In genomic region chr4:17636696-17637351, GRCh38 we compare ENCODE assay signal across 1 cellular context.
TF ChIP-seq lines count a peak whose summit lies in the region.

No MANE protein-coding gene starts in this region.

TF ChIP-seq in K562, 482 proteins besides CTCF, POLR2A, EP300 and RAD21 (continued from another document and continues in another):
- TF ChIP-seq LCOR (CRISPR knock-in tag; IDR thresholded peaks at IDR 0.05) (no peak), POLR3A (IDR thresholded peaks at IDR 0.05; ENCODE audit: borderline replicate concordance, extremely low read depth, insufficient read depth, insufficient read length) (no peak), EWSR1 (IDR thresholded peaks at IDR 0.05; ENCODE audit: borderline replicate concordance, low read depth, partially characterized antibody) (no peak), ZNF263 (CRISPR knock-in tag; IDR thresholded peaks at IDR 0.05; ENCODE audit: borderline replicate concordance) (no peak), NCOA6 (IDR thresholded peaks at IDR 0.05) (no peak), ZNF197 (CRISPR knock-in tag; IDR thresholded peaks at IDR 0.05; ENCODE audit: low read depth) (no peak), ZNF239 (CRISPR knock-in tag; IDR thresholded peaks at IDR 0.05) (no peak), SRSF9 (IDR thresholded peaks at IDR 0.05; ENCODE audit: borderline replicate concordance, low read depth, low read length) (no peak), CREBBP (IDR thresholded peaks at IDR 0.05; ENCODE audit: low read depth, low read length) (no peak), SRF (CRISPR knock-in tag; IDR thresholded peaks at IDR 0.05) (no peak), HCFC1 (IDR thresholded peaks at IDR 0.05; ENCODE audit: low read depth, low read length) (0 out of 2 replicates have a peak, but pooled peaks have one; percentile 17), PTRF (tag; IDR thresholded peaks at IDR 0.05) (no peak), MAX (CRISPR knock-in tag; IDR thresholded peaks at IDR 0.05) (no peak), TAL1 (IDR thresholded peaks at IDR 0.05) (no peak), GABPA (tag; conservative IDR thresholded peaks at IDR 0.05; ENCODE audit: low read depth) (no peak), ETV5 (CRISPR knock-in tag; IDR thresholded peaks at IDR 0.05; ENCODE audit: low read depth) (no peak), FOSL1 (tag; conservative IDR thresholded peaks at IDR 0.05) (no peak), KAT8 (IDR thresholded peaks at IDR 0.05; ENCODE audit: low read depth) (no peak), HDAC8 (tag; IDR thresholded peaks at IDR 0.05) (no peak), TAF7 (tag; IDR thresholded peaks at IDR 0.05) (no peak), ZNF785 (CRISPR knock-in tag; IDR thresholded peaks at IDR 0.05) (no peak), ZNF75A (CRISPR knock-in tag; IDR thresholded peaks at IDR 0.05) (no peak), ZNF398 (CRISPR knock-in tag; IDR thresholded peaks at IDR 0.05) (no peak), MYNN (IDR thresholded peaks at IDR 0.05) (peak; percentile 33; the same call in 1 of the 2 replicates), MYNN (CRISPR knock-in tag; IDR thresholded peaks at IDR 0.05) (no peak), PRMT5 (CRISPR knock-in tag; IDR thresholded peaks at IDR 0.05) (no peak), ZNF79 (CRISPR knock-in tag; IDR thresholded peaks at IDR 0.05; ENCODE audit: low read depth) (no peak), POLR2B (IDR thresholded peaks at IDR 0.05; ENCODE audit: low read depth, partially characterized antibody) (no peak), ZNF174 (CRISPR knock-in tag; IDR thresholded peaks at IDR 0.05) (no peak), NFE2L1 (tag; IDR thresholded peaks at IDR 0.05; ENCODE audit: borderline replicate concordance, low read depth) (no peak), TARDBP (IDR thresholded peaks at IDR 0.05) (0 out of 2 replicates have a peak, but pooled peaks have one; percentile 18), XRCC5 (IDR thresholded peaks at IDR 0.05; ENCODE audit: low read depth, low read length) (no peak), ZNF778 (CRISPR knock-in tag; IDR thresholded peaks at IDR 0.05) (no peak), GABPB1 (CRISPR knock-in tag; IDR thresholded peaks at IDR 0.05) (no peak), MAFK (IDR thresholded peaks at IDR 0.05; ENCODE audit: low read length) (no peak), MNT (conservative IDR thresholded peaks at IDR 0.05) (no peak), LARP7 (IDR thresholded peaks at IDR 0.05) (no peak), MITF (IDR thresholded peaks at IDR 0.05) (no peak), MYC (IDR thresholded peaks at IDR 0.05; ENCODE audit: low read depth, low read length) (no peak), MYC (CRISPR knock-in tag; IDR thresholded peaks at IDR 0.05; ENCODE audit: borderline replicate concordance, low read depth) (no peak), ZNF354B (CRISPR knock-in tag; IDR thresholded peaks at IDR 0.05) (no peak), POLR2G (IDR thresholded peaks at IDR 0.05; ENCODE audit: low read depth, low read length) (peak; percentile 50; the same call in 1 of the 2 replicates), NCOR1 (IDR thresholded peaks at IDR 0.05) (no peak), ZSCAN29 (IDR thresholded peaks at IDR 0.05) (no peak), SMC3 (conservative IDR thresholded peaks at IDR 0.05; ENCODE audit: insufficient read depth, low read depth, low read length) (peak; percentile 58), ETV6 (IDR thresholded peaks at IDR 0.05; ENCODE audit: borderline replicate concordance in 1 of 2, low read depth in 2 of 2, low read length in 1 of 2) (no peak), ETV6 (CRISPR knock-in tag; IDR thresholded peaks at IDR 0.05; ENCODE audit: borderline replicate concordance) (no peak), SLC30A9 (CRISPR knock-in tag; IDR thresholded peaks at IDR 0.05) (no peak), ZKSCAN3 (CRISPR knock-in tag; IDR thresholded peaks at IDR 0.05) (no peak), KLF1 (tag; IDR thresholded peaks at IDR 0.05) (no peak), E2F3 (CRISPR knock-in tag; IDR thresholded peaks at IDR 0.05) (no peak)
- TF ChIP-seq, protein P1, sequence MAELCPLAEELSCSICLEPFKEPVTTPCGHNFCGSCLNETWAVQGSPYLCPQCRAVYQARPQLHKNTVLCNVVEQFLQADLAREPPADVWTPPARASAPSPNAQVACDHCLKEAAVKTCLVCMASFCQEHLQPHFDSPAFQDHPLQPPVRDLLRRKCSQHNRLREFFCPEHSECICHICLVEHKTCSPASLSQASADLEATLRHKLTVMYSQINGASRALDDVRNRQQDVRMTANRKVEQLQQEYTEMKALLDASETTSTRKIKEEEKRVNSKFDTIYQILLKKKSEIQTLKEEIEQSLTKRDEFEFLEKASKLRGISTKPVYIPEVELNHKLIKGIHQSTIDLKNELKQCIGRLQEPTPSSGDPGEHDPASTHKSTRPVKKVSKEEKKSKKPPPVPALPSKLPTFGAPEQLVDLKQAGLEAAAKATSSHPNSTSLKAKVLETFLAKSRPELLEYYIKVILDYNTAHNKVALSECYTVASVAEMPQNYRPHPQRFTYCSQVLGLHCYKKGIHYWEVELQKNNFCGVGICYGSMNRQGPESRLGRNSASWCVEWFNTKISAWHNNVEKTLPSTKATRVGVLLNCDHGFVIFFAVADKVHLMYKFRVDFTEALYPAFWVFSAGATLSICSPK (IDR thresholded peaks at IDR 0.05; ENCODE audit: borderline replicate concordance), result no peak
- TF ChIP-seq, protein P2, sequence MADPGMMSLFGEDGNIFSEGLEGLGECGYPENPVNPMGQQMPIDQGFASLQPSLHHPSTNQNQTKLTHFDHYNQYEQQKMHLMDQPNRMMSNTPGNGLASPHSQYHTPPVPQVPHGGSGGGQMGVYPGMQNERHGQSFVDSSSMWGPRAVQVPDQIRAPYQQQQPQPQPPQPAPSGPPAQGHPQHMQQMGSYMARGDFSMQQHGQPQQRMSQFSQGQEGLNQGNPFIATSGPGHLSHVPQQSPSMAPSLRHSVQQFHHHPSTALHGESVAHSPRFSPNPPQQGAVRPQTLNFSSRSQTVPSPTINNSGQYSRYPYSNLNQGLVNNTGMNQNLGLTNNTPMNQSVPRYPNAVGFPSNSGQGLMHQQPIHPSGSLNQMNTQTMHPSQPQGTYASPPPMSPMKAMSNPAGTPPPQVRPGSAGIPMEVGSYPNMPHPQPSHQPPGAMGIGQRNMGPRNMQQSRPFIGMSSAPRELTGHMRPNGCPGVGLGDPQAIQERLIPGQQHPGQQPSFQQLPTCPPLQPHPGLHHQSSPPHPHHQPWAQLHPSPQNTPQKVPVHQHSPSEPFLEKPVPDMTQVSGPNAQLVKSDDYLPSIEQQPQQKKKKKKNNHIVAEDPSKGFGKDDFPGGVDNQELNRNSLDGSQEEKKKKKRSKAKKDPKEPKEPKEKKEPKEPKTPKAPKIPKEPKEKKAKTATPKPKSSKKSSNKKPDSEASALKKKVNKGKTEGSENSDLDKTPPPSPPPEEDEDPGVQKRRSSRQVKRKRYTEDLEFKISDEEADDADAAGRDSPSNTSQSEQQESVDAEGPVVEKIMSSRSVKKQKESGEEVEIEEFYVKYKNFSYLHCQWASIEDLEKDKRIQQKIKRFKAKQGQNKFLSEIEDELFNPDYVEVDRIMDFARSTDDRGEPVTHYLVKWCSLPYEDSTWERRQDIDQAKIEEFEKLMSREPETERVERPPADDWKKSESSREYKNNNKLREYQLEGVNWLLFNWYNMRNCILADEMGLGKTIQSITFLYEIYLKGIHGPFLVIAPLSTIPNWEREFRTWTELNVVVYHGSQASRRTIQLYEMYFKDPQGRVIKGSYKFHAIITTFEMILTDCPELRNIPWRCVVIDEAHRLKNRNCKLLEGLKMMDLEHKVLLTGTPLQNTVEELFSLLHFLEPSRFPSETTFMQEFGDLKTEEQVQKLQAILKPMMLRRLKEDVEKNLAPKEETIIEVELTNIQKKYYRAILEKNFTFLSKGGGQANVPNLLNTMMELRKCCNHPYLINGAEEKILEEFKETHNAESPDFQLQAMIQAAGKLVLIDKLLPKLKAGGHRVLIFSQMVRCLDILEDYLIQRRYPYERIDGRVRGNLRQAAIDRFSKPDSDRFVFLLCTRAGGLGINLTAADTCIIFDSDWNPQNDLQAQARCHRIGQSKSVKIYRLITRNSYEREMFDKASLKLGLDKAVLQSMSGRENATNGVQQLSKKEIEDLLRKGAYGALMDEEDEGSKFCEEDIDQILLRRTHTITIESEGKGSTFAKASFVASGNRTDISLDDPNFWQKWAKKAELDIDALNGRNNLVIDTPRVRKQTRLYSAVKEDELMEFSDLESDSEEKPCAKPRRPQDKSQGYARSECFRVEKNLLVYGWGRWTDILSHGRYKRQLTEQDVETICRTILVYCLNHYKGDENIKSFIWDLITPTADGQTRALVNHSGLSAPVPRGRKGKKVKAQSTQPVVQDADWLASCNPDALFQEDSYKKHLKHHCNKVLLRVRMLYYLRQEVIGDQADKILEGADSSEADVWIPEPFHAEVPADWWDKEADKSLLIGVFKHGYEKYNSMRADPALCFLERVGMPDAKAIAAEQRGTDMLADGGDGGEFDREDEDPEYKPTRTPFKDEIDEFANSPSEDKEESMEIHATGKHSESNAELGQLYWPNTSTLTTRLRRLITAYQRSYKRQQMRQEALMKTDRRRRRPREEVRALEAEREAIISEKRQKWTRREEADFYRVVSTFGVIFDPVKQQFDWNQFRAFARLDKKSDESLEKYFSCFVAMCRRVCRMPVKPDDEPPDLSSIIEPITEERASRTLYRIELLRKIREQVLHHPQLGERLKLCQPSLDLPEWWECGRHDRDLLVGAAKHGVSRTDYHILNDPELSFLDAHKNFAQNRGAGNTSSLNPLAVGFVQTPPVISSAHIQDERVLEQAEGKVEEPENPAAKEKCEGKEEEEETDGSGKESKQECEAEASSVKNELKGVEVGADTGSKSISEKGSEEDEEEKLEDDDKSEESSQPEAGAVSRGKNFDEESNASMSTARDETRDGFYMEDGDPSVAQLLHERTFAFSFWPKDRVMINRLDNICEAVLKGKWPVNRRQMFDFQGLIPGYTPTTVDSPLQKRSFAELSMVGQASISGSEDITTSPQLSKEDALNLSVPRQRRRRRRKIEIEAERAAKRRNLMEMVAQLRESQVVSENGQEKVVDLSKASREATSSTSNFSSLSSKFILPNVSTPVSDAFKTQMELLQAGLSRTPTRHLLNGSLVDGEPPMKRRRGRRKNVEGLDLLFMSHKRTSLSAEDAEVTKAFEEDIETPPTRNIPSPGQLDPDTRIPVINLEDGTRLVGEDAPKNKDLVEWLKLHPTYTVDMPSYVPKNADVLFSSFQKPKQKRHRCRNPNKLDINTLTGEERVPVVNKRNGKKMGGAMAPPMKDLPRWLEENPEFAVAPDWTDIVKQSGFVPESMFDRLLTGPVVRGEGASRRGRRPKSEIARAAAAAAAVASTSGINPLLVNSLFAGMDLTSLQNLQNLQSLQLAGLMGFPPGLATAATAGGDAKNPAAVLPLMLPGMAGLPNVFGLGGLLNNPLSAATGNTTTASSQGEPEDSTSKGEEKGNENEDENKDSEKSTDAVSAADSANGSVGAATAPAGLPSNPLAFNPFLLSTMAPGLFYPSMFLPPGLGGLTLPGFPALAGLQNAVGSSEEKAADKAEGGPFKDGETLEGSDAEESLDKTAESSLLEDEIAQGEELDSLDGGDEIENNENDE (IDR thresholded peaks at IDR 0.05; ENCODE audit: low read depth, low read length), result no peak
- TF ChIP-seq, protein P3, sequence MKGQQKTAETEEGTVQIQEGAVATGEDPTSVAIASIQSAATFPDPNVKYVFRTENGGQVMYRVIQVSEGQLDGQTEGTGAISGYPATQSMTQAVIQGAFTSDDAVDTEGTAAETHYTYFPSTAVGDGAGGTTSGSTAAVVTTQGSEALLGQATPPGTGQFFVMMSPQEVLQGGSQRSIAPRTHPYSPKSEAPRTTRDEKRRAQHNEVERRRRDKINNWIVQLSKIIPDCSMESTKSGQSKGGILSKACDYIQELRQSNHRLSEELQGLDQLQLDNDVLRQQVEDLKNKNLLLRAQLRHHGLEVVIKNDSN (CRISPR knock-in tag; IDR thresholded peaks at IDR 0.05), result no peak
